In the genomic region with DNA sequence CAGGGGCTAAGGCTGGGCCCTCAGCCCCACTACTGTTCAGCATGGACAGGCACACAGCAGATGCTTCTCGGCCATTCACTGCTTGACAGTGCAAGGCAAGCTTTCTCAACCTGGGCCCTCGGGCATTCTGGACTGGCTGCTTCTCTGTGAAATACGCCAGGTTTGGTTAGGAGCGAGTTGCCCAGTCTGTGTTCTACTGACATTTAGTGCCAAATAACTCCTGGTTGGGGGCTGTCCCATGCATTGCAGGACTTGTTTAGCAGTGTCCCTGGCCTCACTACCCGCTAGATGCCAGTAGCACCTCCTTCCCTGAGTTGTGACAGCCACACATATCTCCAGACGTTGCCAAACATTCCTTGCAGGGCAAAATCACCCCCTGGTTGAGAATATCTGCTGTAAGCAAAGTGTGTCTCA, we compare ENCODE assay signal across 13 cellular contexts.
DNase-seq lines count a peak whose midpoint lies in the region; ATAC-seq and TF ChIP-seq lines count a peak whose summit lies in the region.
"Had no signal": no experiment of that assay in that cellular context is flagged by ENCODE, and none has a peak within 500 bp of the region (broad histone marks: within the 10 kb centered on the region; RNA-seq: fewer than 3 reads in every experiment).

No MANE protein-coding gene starts in this region.

- DNase-seq in Peyer's patch: no peak
- no peak for DNase-seq in colonic mucosa
- DNase-seq in right lobe of liver: no peak
- no peak for DNase-seq in NCI-H146 treated with DMSO at 0.1 percent for 48 hours (lab: John Stamatoyannopoulos, UW; ENCODE audit: unreplicated experiment)
- no peak for DNase-seq in germinal center (ENCODE audit: low spot score)
- no peak for DNase-seq in activated effector memory CD4-positive, alpha-beta T cell treated with anti-CD3 and anti-CD28 coated beads, Interleukin-2, amount 50 U/mL, for 16 hours
- DNase-seq: amniotic stem cell, DND-41, NCI-H1694, NCI-H524, small intestine had no signal

- H3K27ac ChIP-seq in Peyer's patch (peak overlapping the region; percentile 6 to 69 (median 58)), colonic mucosa (peak overlapping the region; percentile 53), right lobe of liver (peak overlapping the region; percentile 58 to 82 (median 62)), temporal lobe (ENCODE audit: low read depth, low read length) (peak overlapping the region; percentile 25)

- intact Hi-C loops in colonic mucosa (cut with DNase I): no loop called here
- intact Hi-C loops in right lobe of liver (cut with DNase I): no loop called here

- ATAC-seq in right lobe of liver: peak in 1 of 4 donors; percentile 5

- TF ChIP-seq CTCF in Peyer's patch (IDR thresholded peaks at IDR 0.05) (no peak), colonic mucosa (IDR thresholded peaks at IDR 0.05) (no peak), right lobe of liver (IDR thresholded peaks at IDR 0.05) (no peak)

- H3K27me3 ChIP-seq in Peyer's patch (no peaks in the 10 kb centered on the region), colonic mucosa (no peaks in the 10 kb centered on the region), right lobe of liver (no peaks in the 10 kb centered on the region)
- H3K27me3 ChIP-seq: testis had no signal

- H3K4me3 ChIP-seq in Peyer's patch (no peak overlapping the region), colonic mucosa (no peak overlapping the region), right lobe of liver (no peak overlapping the region)
- H3K4me3 ChIP-seq: testis had no signal

- H3K9ac ChIP-seq in colonic mucosa (ENCODE audit: low read depth in 2 of 2, low read length in 2 of 2): no peak overlapping the region

- H3K9me3 ChIP-seq in Peyer's patch (no peaks in the 10 kb centered on the region), colonic mucosa (no peaks in the 10 kb centered on the region), right lobe of liver (no peaks in the 10 kb centered on the region)
- H3K9me3 ChIP-seq: testis had no signal

- H3K36me3 ChIP-seq in Peyer's patch (no peaks in the 10 kb centered on the region), colonic mucosa (no peaks in the 10 kb centered on the region), right lobe of liver (no peaks in the 10 kb centered on the region)

- TF ChIP-seq POLR2A in Peyer's patch (IDR thresholded peaks at IDR 0.05): no peak
- TF ChIP-seq POLR2A in right lobe of liver (IDR thresholded peaks at IDR 0.05): no peak

- no CpG with 5 or more reads among the region's 6 CpGs for WGBS in right lobe of liver (ENCODE audit: insufficient coverage, low coverage, low lambda C conversion rate, missing lambda C conversion rate)

- H3K4me1 ChIP-seq in Peyer's patch (peaks cover 0 to 16% (median 0%) of the 10 kb centered on the region in 4 donors), colonic mucosa (no peaks in the 10 kb centered on the region), right lobe of liver (peaks cover 0 to 8% (median 3%) of the 10 kb centered on the region in 4 donors)
